ENCODE assay signal across 13 cellular contexts in genomic region chr6:164690702-164691500, GRCh38.
DNase-seq lines count a peak whose midpoint lies in the region; ATAC-seq lines count a peak whose summit lies in the region.
"Had no signal": no experiment of that assay in that cellular context is flagged by ENCODE, and none has a peak within 500 bp of the region (broad histone marks: within the 10 kb centered on the region; RNA-seq: fewer than 3 reads in every experiment).

No MANE protein-coding gene starts in this region.

- H3K27ac ChIP-seq in caudate nucleus (ENCODE audit: low read depth, low read length) = peak overlapping the region; percentile 8

- DNase-seq in caudate nucleus (lab: John Stamatoyannopoulos, UW) = peak in 10 of 61 donors; percentile 3 to 42 (median 10)
- peak; percentile 55 for DNase-seq in globus pallidus (ENCODE audit: low spot score)
- peak; percentile 17 for DNase-seq in midbrain (lab: John Stamatoyannopoulos, UW)
- peak; percentile 55 for DNase-seq in superior temporal gyrus (ENCODE audit: extremely low spot score)
- no peak for DNase-seq in HuH-7.5 (ENCODE audit: low spot score)
- DNase-seq in AG08396 (ENCODE audit: low spot score) = no peak
- DNase-seq: Caco-2; CD8-positive, alpha-beta memory T cell; DMS53; GF-D8; IMR-90 had no signal

- no peak for ATAC-seq in HG02763 (IDR thresholded peaks at IDR 0.05; ENCODE audit: unreplicated experiment)
- ATAC-seq: HCT116 had no signal

Comparison
In these comparisons a context has a peak if more than half of its experiments do, and no peak if none do; other contexts are left out.
1. DNase-seq: peak in globus pallidus (single experiment), midbrain (single experiment) and superior temporal gyrus (single experiment); none in HuH-7.5 (single experiment) and AG08396 (single experiment).